ENCODE assay signal across 8 cellular contexts in the genomic region with DNA sequence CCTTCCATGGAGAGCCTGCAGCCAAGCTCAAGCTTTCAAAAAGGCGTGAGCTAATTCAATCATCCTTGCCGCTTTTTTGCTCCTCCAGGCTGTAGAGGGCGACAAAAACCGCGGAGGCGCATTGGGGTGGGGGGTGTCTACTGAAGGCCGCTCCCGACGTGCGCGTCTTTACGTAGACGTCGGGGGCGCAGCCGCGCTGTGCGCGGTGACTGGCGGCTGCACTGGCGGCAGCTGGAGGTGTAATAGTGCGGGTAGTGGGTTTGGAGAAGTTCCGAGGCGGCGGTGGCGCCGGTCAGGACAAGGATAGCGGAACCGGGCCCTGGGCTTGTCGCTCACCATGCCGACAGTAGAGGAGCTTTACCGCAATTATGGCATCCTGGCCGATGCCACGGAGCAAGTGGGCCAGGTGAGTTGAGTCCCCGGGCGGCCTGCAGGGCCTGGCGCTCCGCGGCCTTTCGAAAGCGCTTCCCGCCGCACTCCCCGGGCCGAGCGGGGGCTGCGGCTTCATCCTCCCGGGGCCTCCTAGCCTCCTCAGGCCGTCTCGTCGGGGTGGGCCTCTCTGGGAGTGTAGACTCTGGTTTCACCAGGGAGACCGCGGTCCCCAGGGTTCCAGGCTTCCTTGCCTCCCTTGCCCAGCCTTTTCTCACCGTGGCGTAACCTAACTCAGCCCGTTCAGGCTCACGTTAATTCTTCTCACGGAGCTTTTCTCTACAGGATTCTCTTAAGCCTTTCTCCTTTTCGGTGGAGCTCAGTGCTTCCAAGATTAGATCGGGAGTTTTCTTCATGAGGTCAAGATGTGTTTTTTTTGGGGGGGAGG. TPM values are rescaled to one million over a fixed set of nuclear protein-coding genes. Genes with fewer than 3 reads are reported as not detected.
DNase-seq lines count a peak whose midpoint lies in the region; ATAC-seq, FAIRE-seq and TF ChIP-seq lines count a peak whose summit lies in the region.

A gene (plus strand): TSS at position 206 of the 817 bp plus-strand sequence. CDS start 132 bp downstream, at position 338.

- H4K8ac ChIP-seq in H1 (ENCODE audit: extremely low read depth, insufficient read depth, low read length) = peak within 1 kb of the TSS; percentile 92

- DNase-seq in Caki2 (ENCODE audit: low read depth) (peak; percentile 88), HTR-8/SVneo (ENCODE audit: insufficient read length, low spot score) (peak; percentile 70), NOMO-1 treated with DMSO at 0.1 percent for 48 hours (lab: John Stamatoyannopoulos, UW; ENCODE audit: unreplicated experiment) (peak; percentile 94), H1 (ENCODE audit: low read depth in 1 of 2, low spot score in 2 of 2) (peak; percentile 90 to 93), memory B cell (ENCODE audit: low spot score in 2 of 2) (peak; percentile 86 to 88)
- peak; percentile 87 to 89 for DNase-seq in activated CD8-positive, alpha-beta memory T cell treated with anti-CD3 and anti-CD28 coated beads for 4 hours (ENCODE audit: low read depth in 2 of 2)
- DNase-seq in stimulated activated CD8-positive, alpha-beta memory T cell treated with anti-CD3 and anti-CD28 coated beads, Interleukin-12 subunit alpha, Interleukin-12 subunit beta, amount 100 ng/mL, for 24 hours (ENCODE audit: extremely low read depth) = peak; percentile 86

- H4K20me1 ChIP-seq in H1 (replicated peaks in 1 of 2; ENCODE audit: control insufficient read depth in 1 of 2, insufficient read depth in 2 of 2, low read length in 2 of 2) = peaks cover 0 to 12% of the 10 kb centered on the region in 2 experiments

- 0 out of 7 replicates have a peak, but pooled peaks cover 0 to 1% (median 0%) of the 10 kb centered on the region in 4 experiments for H3K4me1 ChIP-seq in H1 (replicated peaks in 1 of 4; ENCODE audit: control insufficient read depth in 3 of 4, insufficient read depth in 4 of 4, low read length in 3 of 4)

- peak within 1 kb of the TSS; percentile 44; the same call in 1 of the 2 replicates for H2BK5ac ChIP-seq in H1 (ENCODE audit: low read depth, low read length)

- peak within 1 kb of the TSS; percentile 59 for H3K56ac ChIP-seq in H1 (replicated peaks; ENCODE audit: insufficient read length, low read depth, low read length)

- no peaks in the 10 kb centered on the region for H3K9me3 ChIP-seq in H1 (ENCODE audit: insufficient read depth in 2 of 2, low read depth in 1 of 2, low read length in 1 of 2)

- in situ Hi-C loops in Caki2 (cut with HindIII; ENCODE audit: low pct_unique_long_range_greater_than_20kb, low sequenced_read_pairs) = no loop called here

- peak within 1 kb of the TSS; percentile 60 to 82 for H3K4me2 ChIP-seq in H1 (ENCODE audit: insufficient read depth in 1 of 2, low read depth in 2 of 2, low read length in 2 of 2)

- H3K79me1 ChIP-seq in H1 (ENCODE audit: low read depth, low read length) = no peaks in the 10 kb centered on the region

- H3K36me3 Mint-ChIP-seq in memory B cell = no peaks in the 10 kb centered on the region

- peaks cover 2% of the 10 kb centered on the region; the same call in 1 of the 2 replicates for H3K23me2 ChIP-seq in H1 (ENCODE audit: low read depth, low read length)

- no peak within 1 kb of the TSS for H3K14ac ChIP-seq in H1 (ENCODE audit: insufficient read length)

- peak within 1 kb of the TSS; percentile 76 to 94 (median 86) for H3K9ac ChIP-seq in H1 (replicated peaks in 1 of 4; ENCODE audit: extremely low read depth in 1 of 4, low read depth in 3 of 4, low read length in 3 of 4)

- ATAC-seq in GM21367 (IDR thresholded peaks at IDR 0.05; ENCODE audit: unreplicated experiment) (peak; percentile 98), memory B cell (ENCODE audit: low read depth) (peak; percentile 95)

- peak within 1 kb of the TSS; percentile 81 to 93 (median 86) for H3K4me3 ChIP-seq in H1 (ENCODE audit: extremely low read depth in 1 of 4, insufficient read depth in 2 of 4, low read depth in 3 of 4, low read length in 4 of 4)

- H3K23ac ChIP-seq in H1 (ENCODE audit: insufficient read length) = no peak within 1 kb of the TSS

- H2BK15ac ChIP-seq in H1 (ENCODE audit: low read length) = no peak within 1 kb of the TSS

- H2AFZ ChIP-seq in H1 (ENCODE audit: low read length) = peak within 1 kb of the TSS; percentile 99; the same call in 1 of the 2 replicates

- H2BK120ac ChIP-seq in H1 (replicated peaks; ENCODE audit: low read depth, low read length) = no peak within 1 kb of the TSS

- no peaks in the 10 kb centered on the region for H3K27me3 Mint-ChIP-seq in memory B cell

- no peaks in the 10 kb centered on the region for H3K9me3 Mint-ChIP-seq in memory B cell

- peak within 1 kb of the TSS; percentile 89 for H3K4me3 Mint-ChIP-seq in memory B cell

- peaks cover 23 to 52% of the 10 kb centered on the region in 2 experiments for H3K79me2 ChIP-seq in H1 (ENCODE audit: control insufficient read depth in 1 of 2, insufficient read depth in 2 of 2, low read length in 2 of 2)

- TF ChIP-seq RAD21 in H1 (IDR thresholded peaks at IDR 0.05 in 1 of 2, conservative IDR thresholded peaks at IDR 0.05 in 1 of 2; ENCODE audit: low read depth in 2 of 2, low read length in 2 of 2) = peak; percentile 30 to 44; a peak in 3 of 4 replicates

- peak within 1 kb of the TSS; percentile 93 for H3K27ac Mint-ChIP-seq in memory B cell

- H3K18ac ChIP-seq in H1 (ENCODE audit: extremely low read depth, low read length) = peak within 1 kb of the TSS; percentile 78

- no peak within 1 kb of the TSS for H2AK5ac ChIP-seq in H1 (ENCODE audit: low read depth, low read length)

- peak in 1 of 2 experiments; percentile 51; a peak in 1 of 3 replicates for TF ChIP-seq EP300 in H1 (IDR thresholded peaks at IDR 0.05; ENCODE audit: borderline replicate concordance in 1 of 2, low read depth in 2 of 2, low read length in 2 of 2)

- peak; percentile 70 to 88 for TF ChIP-seq POLR2A in H1 (IDR thresholded peaks at IDR 0.05; ENCODE audit: control extremely low read depth in 1 of 2, low read depth in 2 of 2, low read length in 2 of 2)

- peak within 1 kb of the TSS; percentile 47 for H4K5ac ChIP-seq in H1 (ENCODE audit: insufficient read length, low read depth, low read length)

- H4K91ac ChIP-seq in H1 (replicated peaks; ENCODE audit: insufficient read length, low read length) = peak within 1 kb of the TSS; percentile 89

- TF ChIP-seq CTCF in H1 (IDR thresholded peaks at IDR 0.05; ENCODE audit: control extremely low read depth in 1 of 3, insufficient read depth in 1 of 3, low read depth in 1 of 3, low read length in 3 of 3) = peak; percentile 62 to 81 (median 80)

- FAIRE-seq in HTR-8/SVneo (lab: Jason Lieb, UNC) (peak; percentile 95), H1 (lab: Jason Lieb, UNC) (peak; percentile 89)

- no peak within 1 kb of the TSS for H2BK12ac ChIP-seq in H1 (ENCODE audit: low read depth, low read length)

- H3K4me1 Mint-ChIP-seq in memory B cell = peaks cover 24% of the 10 kb centered on the region

- H2BK20ac ChIP-seq in H1 (ENCODE audit: low read length) = no peak within 1 kb of the TSS

- no peak within 1 kb of the TSS for H3K4ac ChIP-seq in H1 (replicated peaks; ENCODE audit: insufficient read length, low read depth, low read length)

- H3K27ac ChIP-seq in H1 (ENCODE audit: low read depth, low read length) = peak within 1 kb of the TSS; percentile 78

- no peaks in the 10 kb centered on the region for H3K36me3 ChIP-seq in H1 (ENCODE audit: control insufficient read depth in 2 of 4, insufficient read depth in 4 of 4, low read length in 3 of 4)

- WGBS in H1 (ENCODE audit: extremely low coverage in 1 of 2, insufficient coverage in 1 of 2, insufficient read length in 1 of 2, insufficient replicate concordance in 2 of 2, low coverage in 1 of 2, low lambda C conversion rate in 2 of 2, missing lambda C conversion rate in 1 of 2), 2 experiments = 1% methylated on average over 57 of the region's 60 CpGs; no CpG with 5 or more reads in 1 of the 2 experiments

- CTCF ChIA-PET in H1 (lab: Charles Lee; ENCODE audit: partially characterized antibody) = interaction anchor here (0.5 to 1.7 kb wide), 9 partner anchors 9 to 401 kb away, joined by 3 to 15 read pairs (median 4); no protein-coding TSS in a partner anchor

- no peaks in the 10 kb centered on the region for H3K27me3 ChIP-seq in H1 (replicated peaks in 1 of 4; ENCODE audit: control insufficient read depth in 3 of 4, extremely low read depth in 1 of 4, insufficient read depth in 3 of 4, low read length in 3 of 4)

- POLR2A ChIA-PET in H1 (lab: Charles Lee; ENCODE audit: partially characterized antibody) = interaction anchor here (0.6 to 3.2 kb wide), 10 partner anchors 9 to 682 kb away, joined by 3 to 9 read pairs (median 3); a partner anchor contains a TSS

TF ChIP-seq in H1, 55 proteins besides CTCF, POLR2A, EP300 and RAD21 (continues in another document):
- TF ChIP-seq JUND (IDR thresholded peaks at IDR 0.05; ENCODE audit: low read length) (peak; percentile 24), HDAC2 (IDR thresholded peaks at IDR 0.05; ENCODE audit: borderline replicate concordance in 1 of 2, low read depth in 2 of 2, low read length in 2 of 2) (0 out of 4 replicates have a peak, but pooled peaks of 1 of the 2 experiments have one; percentile 16), CREB1 (IDR thresholded peaks at IDR 0.05) (peak; percentile 78), PHF8 (conservative IDR thresholded peaks at IDR 0.05; ENCODE audit: low read depth, low read length) (peak; percentile 89), CEBPB (IDR thresholded peaks at IDR 0.05; ENCODE audit: low read depth, low read length) (no peak), TBP (IDR thresholded peaks at IDR 0.05; ENCODE audit: low read depth, low read length) (peak; percentile 95), SP1 (IDR thresholded peaks at IDR 0.05; ENCODE audit: low read depth, low read length) (peak; percentile 33), SIX5 (IDR thresholded peaks at IDR 0.05; ENCODE audit: low read depth, low read length) (no peak), SUZ12 (IDR thresholded peaks at IDR 0.05; ENCODE audit: low read length) (no peak), RNF2 (IDR thresholded peaks at IDR 0.05; ENCODE audit: borderline replicate concordance, low read depth, low read length, missing control alignments, poor library complexity, severe bottlenecking) (no peak), KDM1A (IDR thresholded peaks at IDR 0.05; ENCODE audit: borderline replicate concordance, low read length) (peak; percentile 16; the same call in 1 of the 2 replicates), TAF1 (IDR thresholded peaks at IDR 0.05; ENCODE audit: low read depth, low read length) (peak; percentile 97)

RNA-seq across cellular contexts. Expression of the gene that starts here (rescaled TPM):
- 10.4 and 12.8 TPM in 2 replicates for total RNA-seq in Caki2 (2014; rRNA removed; shearing (Covaris generic); ENCODE audit: low replicate concordance)
- total RNA-seq in H1 (2021; fragmentation: NEBNext Ultra II Directional; extraction: Animal tissue kit (Norgen Biotek cat#: 25700)) = 155 and 158 TPM in 2 replicates
- polyA plus RNA-seq in H1 (2011; rRNA removed) = 30.6 and 39.1 TPM in 2 replicates
- polyA plus RNA-seq in H1 (2011; cell fraction: cytosol; rRNA removed) = 59.4 TPM
- polyA plus RNA-seq in H1 (2011; cell fraction: nucleus; rRNA removed) = 21.5 TPM
- polyA plus RNA-seq in H1 (2012, experiment 1 of 2) = 63.0 to 97.2 TPM (median 77.3 TPM) in 4 replicates
- 7.3 TPM for polyA plus RNA-seq in H1 (2012, experiment 2 of 2)
- 85.4 TPM for polyA plus RNA-seq in H1 (2013, experiment 1 of 2)
- polyA plus RNA-seq in H1 (2013, experiment 2 of 2) = 86.4 TPM
- polyA minus RNA-seq in H1 (2011; rRNA and poly(A)+ RNA removed) = 54.4 and 83.3 TPM in 2 replicates
- 54.5 TPM for polyA minus RNA-seq in H1 (2011; cell fraction: cytosol; rRNA and poly(A)+ RNA removed)
- polyA minus RNA-seq in H1 (2011; cell fraction: nucleus; rRNA and poly(A)+ RNA removed) = 62.7 TPM

Comparison
In these comparisons a context has a peak if more than half of its experiments do, and no peak if none do; other contexts are left out.
1. Peak in every context shown above with its lines: DNase-seq, ATAC-seq, H3K4me3 ChIP-seq and H3K27ac ChIP-seq.
2. RNA of the gene that starts here (total RNA-seq): 155 to 158 TPM in H1; 10.4 to 12.8 TPM in Caki2; every median in the first group is over 10 times any median in the second.